In the genomic region with DNA sequence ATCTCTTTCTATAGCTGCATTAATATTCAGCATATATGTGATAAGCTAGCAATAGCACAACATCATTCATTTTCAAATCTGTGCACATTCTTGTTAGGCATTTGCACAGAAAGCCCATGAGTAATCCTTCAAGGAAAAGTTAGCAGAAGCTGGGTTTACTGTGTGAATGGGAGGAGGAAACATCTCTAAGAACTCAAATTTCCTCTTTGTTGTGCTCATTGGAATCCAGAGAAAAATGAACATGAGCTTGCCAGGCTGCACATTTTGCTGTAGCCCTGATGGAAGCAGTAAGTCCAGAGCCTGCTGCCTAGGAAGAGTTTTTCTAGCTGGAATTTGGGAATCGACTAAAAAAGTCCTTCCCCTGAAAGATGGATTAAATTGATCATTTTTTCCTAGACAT, we compare ENCODE assay signal across 2 cellular contexts.
TF ChIP-seq lines count a peak whose summit lies in the region.

No MANE protein-coding gene starts in this region.

TF ChIP-seq in SK-N-SH, 30 proteins besides CTCF, POLR2A, EP300 and RAD21 (continued from another document):
- TF ChIP-seq ELF1 (IDR thresholded peaks at IDR 0.05) (no peak), FOSL2 (IDR thresholded peaks at IDR 0.05; ENCODE audit: borderline replicate concordance, low read depth) (0 out of 2 replicates have a peak, but pooled peaks have one; percentile 9)

TF ChIP-seq in H1, 55 proteins besides CTCF, POLR2A, EP300 and RAD21 (continued from another document):
- no peak for TF ChIP-seq HDAC2 (IDR thresholded peaks at IDR 0.05; ENCODE audit: borderline replicate concordance in 1 of 2, low read depth in 2 of 2, low read length in 2 of 2)
- TF ChIP-seq, protein P1, sequence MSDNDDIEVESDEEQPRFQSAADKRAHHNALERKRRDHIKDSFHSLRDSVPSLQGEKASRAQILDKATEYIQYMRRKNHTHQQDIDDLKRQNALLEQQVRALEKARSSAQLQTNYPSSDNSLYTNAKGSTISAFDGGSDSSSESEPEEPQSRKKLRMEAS (IDR thresholded peaks at IDR 0.05), result no peak
- TF ChIP-seq GTF2F1 (IDR thresholded peaks at IDR 0.05; ENCODE audit: borderline replicate concordance, low read depth, low read length), result no peak
- no peak for TF ChIP-seq SP4 (IDR thresholded peaks at IDR 0.05; ENCODE audit: low read length)
- TF ChIP-seq TEAD4 (IDR thresholded peaks at IDR 0.05; ENCODE audit: low read depth, low read length), result no peak
- no peak for TF ChIP-seq GABPA (IDR thresholded peaks at IDR 0.05; ENCODE audit: borderline replicate concordance, insufficient read depth, low read length)
- no peak for TF ChIP-seq ZNF274 (IDR thresholded peaks at IDR 0.05; ENCODE audit: borderline replicate concordance, extremely low read depth, low read length)
- TF ChIP-seq BCL11A (IDR thresholded peaks at IDR 0.05; ENCODE audit: low read depth in 2 of 2, low read length in 2 of 2), result no peak
- TF ChIP-seq EGR1 (IDR thresholded peaks at IDR 0.05; ENCODE audit: borderline replicate concordance, low read depth, low read length), result no peak
- TF ChIP-seq CEBPB (IDR thresholded peaks at IDR 0.05; ENCODE audit: low read depth, low read length), result no peak
- TF ChIP-seq CHD2 (IDR thresholded peaks at IDR 0.05; ENCODE audit: low read length), result no peak
- TF ChIP-seq TCF12 (IDR thresholded peaks at IDR 0.05; ENCODE audit: low read depth, low read length), result no peak
- no peak for TF ChIP-seq KDM5A (IDR thresholded peaks at IDR 0.05; ENCODE audit: low read length)
- no peak for TF ChIP-seq SUZ12 (IDR thresholded peaks at IDR 0.05; ENCODE audit: low read length)
- no peak for TF ChIP-seq YY1 (IDR thresholded peaks at IDR 0.05; ENCODE audit: low read depth, low read length)
- no peak for TF ChIP-seq SIX5 (IDR thresholded peaks at IDR 0.05; ENCODE audit: low read depth, low read length)
- TF ChIP-seq EZH2 (IDR thresholded peaks at IDR 0.05; ENCODE audit: low read depth, low read length, severe bottlenecking), result no peak
- no peak for TF ChIP-seq SIN3A (conservative IDR thresholded peaks at IDR 0.05 in 1 of 2, IDR thresholded peaks at IDR 0.05 in 1 of 2; ENCODE audit: low read depth in 1 of 2, low read length in 2 of 2)
- TF ChIP-seq NANOG (IDR thresholded peaks at IDR 0.05; ENCODE audit: insufficient read depth, low read depth, low read length, poor library complexity, severe bottlenecking), result no peak
